Comparison of ENCODE assay signal across 8 cellular contexts in the genomic region with DNA sequence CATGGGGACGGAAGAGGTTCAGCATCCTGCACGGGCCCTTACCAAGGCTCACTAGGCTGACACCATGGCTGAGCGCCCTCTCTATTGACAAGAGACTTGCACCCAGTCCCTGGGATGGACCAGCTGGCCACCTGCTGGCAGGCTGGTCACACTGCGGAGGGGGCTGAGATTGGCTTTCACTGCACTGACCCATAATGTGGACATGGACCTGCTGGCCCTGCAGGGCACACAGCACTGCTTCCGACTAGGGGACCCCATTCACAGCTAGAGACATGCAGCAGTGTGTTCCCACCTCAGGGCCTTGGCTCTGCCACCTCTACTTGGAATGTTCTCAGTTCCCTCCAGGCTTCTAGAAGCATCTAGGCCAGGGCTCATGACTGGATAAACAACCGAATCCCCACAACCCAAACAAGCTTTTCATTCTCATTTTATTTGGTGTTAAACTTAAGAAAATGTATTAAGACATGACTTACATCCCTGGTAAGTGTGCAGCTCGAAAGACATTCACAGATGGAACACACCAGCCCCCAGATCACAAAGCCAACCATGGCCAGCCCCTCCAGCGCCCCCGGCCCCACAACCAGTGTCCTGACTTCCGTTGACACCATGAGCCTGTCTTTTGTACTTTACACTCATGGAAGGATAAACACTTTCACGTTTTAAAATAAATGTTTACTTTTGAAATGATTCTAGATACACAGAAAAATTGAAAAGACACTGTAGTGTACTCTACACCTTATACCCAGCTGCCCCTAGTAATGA. TPM values are rescaled to one million over a fixed set of nuclear protein-coding genes. Genes with fewer than 3 reads are reported as not detected.
DNase-seq lines count a peak whose midpoint lies in the region; ATAC-seq and TF ChIP-seq lines count a peak whose summit lies in the region.

No MANE protein-coding gene starts in this region.

- no peak overlapping the region for H3K4me3 Mint-ChIP-seq in activated CD4-positive, alpha-beta memory T cell treated with anti-CD3 and anti-CD28 coated beads for 36 hours
- H3K4me3 Mint-ChIP-seq in natural killer cell treated with Interleukin-12 subunit alpha and Interleukin-12 subunit beta and Interleukin-15 and Interleukin-18, amount 100 ng/mL, for 72 hours = no peak overlapping the region
- no peak overlapping the region for H3K4me3 Mint-ChIP-seq in type B pancreatic cell

- no peak for TF ChIP-seq POLR2A in GM18505 (IDR thresholded peaks at IDR 0.05; ENCODE audit: borderline replicate concordance, extremely low read depth, insufficient read depth, insufficient read length)

- TF ChIP-seq CTCF in LNCAP (IDR thresholded peaks at IDR 0.05) = peak; percentile 47
- peak; percentile 77 for TF ChIP-seq CTCF in epithelial cell of esophagus (IDR thresholded peaks at IDR 0.05; ENCODE audit: insufficient read depth, low read depth, low read length, missing control alignments)
- peak; percentile 76 for TF ChIP-seq CTCF in type B pancreatic cell (conservative IDR thresholded peaks at IDR 0.05)

- CTCF ChIA-PET in activated CD4-positive, alpha-beta memory T cell treated with anti-CD3 and anti-CD28 coated beads for 36 hours (lab: Charles Lee) = interaction anchor here (0.5 to 2.7 kb wide), 14 partner anchors 20 to 203 kb away, joined by 3 to 19 read pairs (median 3); no protein-coding TSS in a partner anchor

- no peak overlapping the region for H3K27ac Mint-ChIP-seq in activated CD4-positive, alpha-beta memory T cell treated with anti-CD3 and anti-CD28 coated beads for 36 hours
- no peak overlapping the region for H3K27ac Mint-ChIP-seq in natural killer cell treated with Interleukin-12 subunit alpha and Interleukin-12 subunit beta and Interleukin-15 and Interleukin-18, amount 100 ng/mL, for 72 hours
- no peak overlapping the region for H3K27ac Mint-ChIP-seq in type B pancreatic cell

- no peak overlapping the region for H3K4me3 ChIP-seq in epithelial cell of esophagus (ENCODE audit: low read length)

- intact Hi-C loops in activated CD4-positive, alpha-beta memory T cell treated with anti-CD3 and anti-CD28 coated beads for 36 hours (cut with micrococcal nuclease) = loop anchor here (1.0 kb wide), 3 partner anchors 179 to 202 kb away; no protein-coding TSS in a partner anchor

- POLR2A ChIA-PET in activated CD4-positive, alpha-beta memory T cell treated with anti-CD3 and anti-CD28 coated beads for 36 hours (lab: Charles Lee) = interaction anchor here (1.4 kb wide), 1 partner anchor 46 kb away, joined by 4 read pairs; no protein-coding TSS in a partner anchor

- no peaks in the 10 kb centered on the region for H3K4me1 Mint-ChIP-seq in activated CD4-positive, alpha-beta memory T cell treated with anti-CD3 and anti-CD28 coated beads for 36 hours (ENCODE audit: low read depth)
- H3K4me1 Mint-ChIP-seq in natural killer cell treated with Interleukin-12 subunit alpha and Interleukin-12 subunit beta and Interleukin-15 and Interleukin-18, amount 100 ng/mL, for 72 hours (ENCODE audit: low read depth in 2 of 2) = peaks cover 0 to 2% of the 10 kb centered on the region in 2 donors
- H3K4me1 Mint-ChIP-seq in type B pancreatic cell (ENCODE audit: unreplicated experiment) = no peaks in the 10 kb centered on the region

- H3K27me3 Mint-ChIP-seq in activated CD4-positive, alpha-beta memory T cell treated with anti-CD3 and anti-CD28 coated beads for 36 hours = no peaks in the 10 kb centered on the region
- H3K27me3 Mint-ChIP-seq in natural killer cell treated with Interleukin-12 subunit alpha and Interleukin-12 subunit beta and Interleukin-15 and Interleukin-18, amount 100 ng/mL, for 72 hours = peaks cover 0 to 2% of the 10 kb centered on the region in 2 donors
- H3K27me3 Mint-ChIP-seq in type B pancreatic cell = peaks cover 11% of the 10 kb centered on the region

- ATAC-seq in natural killer cell treated with Interleukin-12 subunit alpha and Interleukin-12 subunit beta and Interleukin-15 and Interleukin-18, amount 100 ng/mL, for 72 hours = peak; percentile 71 to 83
- ATAC-seq in GM18505 (IDR thresholded peaks at IDR 0.05; ENCODE audit: unreplicated experiment) = no peak
- no peak for ATAC-seq in HG02798 (IDR thresholded peaks at IDR 0.05; ENCODE audit: poor library complexity, unreplicated experiment)

- H3K36me3 Mint-ChIP-seq in activated CD4-positive, alpha-beta memory T cell treated with anti-CD3 and anti-CD28 coated beads for 36 hours = no peaks in the 10 kb centered on the region
- H3K36me3 Mint-ChIP-seq in natural killer cell treated with Interleukin-12 subunit alpha and Interleukin-12 subunit beta and Interleukin-15 and Interleukin-18, amount 100 ng/mL, for 72 hours = no peaks in the 10 kb centered on the region
- H3K36me3 Mint-ChIP-seq in type B pancreatic cell = no peaks in the 10 kb centered on the region

- peak; percentile 67 for DNase-seq in DMS53 treated with DMSO at 0.1 percent for 48 hours (lab: John Stamatoyannopoulos, UW; ENCODE audit: unreplicated experiment)
- DNase-seq in activated CD4-positive, alpha-beta memory T cell treated with anti-CD3 and anti-CD28 coated beads for 36 hours = peak; percentile 72
- peak; percentile 68 for DNase-seq in epithelial cell of esophagus (ENCODE audit: low read depth)
- DNase-seq in natural killer cell treated with Interleukin-12 subunit alpha and Interleukin-12 subunit beta and Interleukin-15 and Interleukin-18, amount 100 ng/mL, for 72 hours (ENCODE audit: low spot score) = no peak
- DNase-seq in type B pancreatic cell (ENCODE audit: extremely low spot score, unreplicated experiment) = no peak

- no peaks in the 10 kb centered on the region for H3K9me3 Mint-ChIP-seq in activated CD4-positive, alpha-beta memory T cell treated with anti-CD3 and anti-CD28 coated beads for 36 hours
- no peaks in the 10 kb centered on the region for H3K9me3 Mint-ChIP-seq in natural killer cell treated with Interleukin-12 subunit alpha and Interleukin-12 subunit beta and Interleukin-15 and Interleukin-18, amount 100 ng/mL, for 72 hours
- no peaks in the 10 kb centered on the region for H3K9me3 Mint-ChIP-seq in type B pancreatic cell

RNA-seq across cellular contexts. Expression of a gene that starts 9.3 kb away (rescaled TPM):
- total RNA-seq in activated CD4-positive, alpha-beta memory T cell treated with anti-CD3 and anti-CD28 coated beads for 36 hours = not detected
- not detected for total RNA-seq in natural killer cell treated with Interleukin-12 subunit alpha and Interleukin-12 subunit beta and Interleukin-15 and Interleukin-18, amount 100 ng/mL, for 72 hours
- not detected in 2 replicates for total RNA-seq in type B pancreatic cell (ENCODE audit: low replicate concordance)

RNA-seq across cellular contexts. Expression of a gene that starts 18.9 kb away (rescaled TPM):
- total RNA-seq in activated CD4-positive, alpha-beta memory T cell treated with anti-CD3 and anti-CD28 coated beads for 36 hours = 10 to 100 TPM; 52.7 to 58.8 TPM
- 100 to 1,000 TPM in 1 of 2 donors, 10 to 100 TPM in 1; 75.6 to 102 TPM for total RNA-seq in natural killer cell treated with Interleukin-12 subunit alpha and Interleukin-12 subunit beta and Interleukin-15 and Interleukin-18, amount 100 ng/mL, for 72 hours
- total RNA-seq in type B pancreatic cell (ENCODE audit: low replicate concordance) = 27.8 and 42.2 TPM in 2 replicates

RNA-seq across cellular contexts. Expression of a gene that starts 23.1 kb away (rescaled TPM):
- not detected for total RNA-seq in activated CD4-positive, alpha-beta memory T cell treated with anti-CD3 and anti-CD28 coated beads for 36 hours
- total RNA-seq in natural killer cell treated with Interleukin-12 subunit alpha and Interleukin-12 subunit beta and Interleukin-15 and Interleukin-18, amount 100 ng/mL, for 72 hours = not detected
- total RNA-seq in type B pancreatic cell (ENCODE audit: low replicate concordance) = 0.48 and 0.64 TPM in 2 replicates

RNA-seq across cellular contexts. Expression of a gene that starts 27.1 kb away (rescaled TPM):
- not detected for total RNA-seq in activated CD4-positive, alpha-beta memory T cell treated with anti-CD3 and anti-CD28 coated beads for 36 hours
- under 1 TPM in 1 of 2 donors, not detected in 1; 0.24 TPM for total RNA-seq in natural killer cell treated with Interleukin-12 subunit alpha and Interleukin-12 subunit beta and Interleukin-15 and Interleukin-18, amount 100 ng/mL, for 72 hours
- total RNA-seq in type B pancreatic cell (ENCODE audit: low replicate concordance) = 0.38 and 1.6 TPM in 2 replicates

RNA-seq across cellular contexts. Expression of a gene that starts 48.8 kb away (rescaled TPM):
- total RNA-seq in activated CD4-positive, alpha-beta memory T cell treated with anti-CD3 and anti-CD28 coated beads for 36 hours = not detected
- not detected for total RNA-seq in natural killer cell treated with Interleukin-12 subunit alpha and Interleukin-12 subunit beta and Interleukin-15 and Interleukin-18, amount 100 ng/mL, for 72 hours
- total RNA-seq in type B pancreatic cell (ENCODE audit: low replicate concordance) = 0.95 and 1.6 TPM in 2 replicates

Comparison
In these comparisons a context has a peak if more than half of its experiments do, and no peak if none do; other contexts are left out.
1. DNase-seq: peak in DMS53 treated with DMSO at 0.1 percent for 48 hours (single experiment), activated CD4-positive, alpha-beta memory T cell treated with anti-CD3 and anti-CD28 coated beads for 36 hours (single experiment) and epithelial cell of esophagus (single experiment); none in natural killer cell treated with Interleukin-12 subunit alpha and Interleukin-12 subunit beta and Interleukin-15 and Interleukin-18, amount 100 ng/mL, for 72 hours (single experiment) and type B pancreatic cell (single experiment).
2. ATAC-seq: peak in natural killer cell treated with Interleukin-12 subunit alpha and Interleukin-12 subunit beta and Interleukin-15 and Interleukin-18, amount 100 ng/mL, for 72 hours (2 of 2); none in GM18505 (single experiment) and HG02798 (single experiment).
3. Peak in every context shown above with its lines, with median percentiles within 50 percentile points of each other: CTCF ChIP-seq.